In the genomic region with DNA sequence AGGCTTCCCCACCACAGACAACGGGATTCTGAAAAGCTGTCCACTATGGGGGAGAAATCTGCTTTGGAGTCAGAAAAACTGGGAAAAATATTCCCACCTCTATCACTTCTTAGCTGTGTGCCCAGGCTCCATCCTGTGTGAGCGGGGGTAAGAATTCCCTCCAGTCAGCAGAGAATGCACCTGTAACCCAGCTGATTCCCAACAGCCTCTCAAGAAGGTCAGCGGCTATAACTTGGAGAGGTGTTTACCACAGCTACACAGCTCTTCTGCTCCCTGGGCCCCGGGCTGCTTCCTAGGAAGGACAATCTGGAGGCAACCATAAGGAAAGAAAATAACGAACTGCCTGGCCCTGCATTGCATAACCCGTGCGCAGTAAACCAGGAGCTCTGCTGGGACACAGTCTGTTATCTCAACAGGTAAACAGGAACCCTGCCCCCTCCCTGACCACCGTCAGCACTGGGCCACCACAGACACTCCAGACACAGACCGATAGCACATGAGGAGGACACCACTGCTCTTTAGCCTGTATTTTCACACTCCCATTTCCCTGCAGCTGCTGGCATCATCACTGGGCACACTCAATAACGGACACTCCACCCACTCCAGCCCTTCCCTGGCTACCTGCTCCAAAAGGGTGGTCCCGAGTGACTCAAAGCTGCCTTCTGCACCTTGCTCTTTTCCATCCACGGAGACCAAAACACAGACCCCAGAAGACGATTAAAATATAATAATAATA, we compare ENCODE assay signal across 8 cellular contexts. TPM values are rescaled to one million over a fixed set of nuclear protein-coding genes. Genes with fewer than 3 reads are reported as not detected.
DNase-seq lines count a peak whose midpoint lies in the region; ATAC-seq and TF ChIP-seq lines count a peak whose summit lies in the region.

No MANE protein-coding gene starts in this region.

- TF ChIP-seq POLR2A in ovary (IDR thresholded peaks at IDR 0.05) = no peak

- H3K27me3 ChIP-seq in RWPE2 (ENCODE audit: insufficient read depth, poor library complexity, severe bottlenecking) (no peaks in the 10 kb centered on the region), ovary (no peaks in the 10 kb centered on the region)

- WGBS in ovary, 3 donors = 7 to 27% (median 9%) methylated on average over 13 of the region's 13 CpGs

- H3K27ac ChIP-seq in RWPE2 (ENCODE audit: poor library complexity, severe bottlenecking) = peak overlapping the region; percentile 73
- H3K27ac ChIP-seq in ovary = peak overlapping the region in 1 of 2 donors; percentile 95

- H3K9me3 ChIP-seq in RWPE2 (ENCODE audit: severe bottlenecking) (no peaks in the 10 kb centered on the region), ovary (no peaks in the 10 kb centered on the region)

- ATAC-seq in RWPE2 (ENCODE audit: low read depth) (no peak), HG03175 (IDR thresholded peaks at IDR 0.05; ENCODE audit: unreplicated experiment) (no peak)

- H3K4me3 ChIP-seq in GM12865 (ENCODE audit: low read depth, low read length) (peak overlapping the region; percentile 73), RWPE2 (ENCODE audit: severe bottlenecking) (peak overlapping the region; percentile 75), epithelial cell of esophagus (ENCODE audit: low read length) (peak overlapping the region; percentile 59), ovary (peak overlapping the region; percentile 83)

- DNase-seq in GM12865 (ENCODE audit: low read depth) (no peak), RWPE2 (ENCODE audit: low spot score) (no peak), epithelial cell of esophagus (ENCODE audit: low read depth) (peak; percentile 16), ovary (peak in 3 of 5 donors; percentile 19 to 46 (median 36)), AG08395 (ENCODE audit: low spot score) (no peak), NCI-H2196 treated with DMSO at 0.1 percent for 48 hours (lab: John Stamatoyannopoulos, UW; ENCODE audit: unreplicated experiment) (no peak), MV-4-11 (lab: John Stamatoyannopoulos, UW) (no peak)

- TF ChIP-seq CTCF in GM12865 (IDR thresholded peaks at IDR 0.05; ENCODE audit: insufficient read depth, low read depth, low read length, missing control alignments) = no peak
- no peak for TF ChIP-seq CTCF in RWPE2 (IDR thresholded peaks at IDR 0.05; ENCODE audit: poor library complexity, severe bottlenecking)
- TF ChIP-seq CTCF in epithelial cell of esophagus (IDR thresholded peaks at IDR 0.05; ENCODE audit: insufficient read depth, low read depth, low read length, missing control alignments) = no peak
- TF ChIP-seq CTCF in ovary (IDR thresholded peaks at IDR 0.05) = no peak

- intact Hi-C loops in ovary (cut with DNase I) = loop anchor here in 1 of 4 donors (2.0 kb wide), 1 partner anchor 63 kb away; the partner anchor contains the start of gene CNBP

- H3K4me1 ChIP-seq in RWPE2 (ENCODE audit: insufficient read depth, poor library complexity, severe bottlenecking) = peaks cover 9% of the 10 kb centered on the region
- peaks cover 11% of the 10 kb centered on the region for H3K4me1 ChIP-seq in ovary (ENCODE audit: insufficient read depth)

- H3K36me3 ChIP-seq in RWPE2 (ENCODE audit: low read depth) = peaks cover 28% of the 10 kb centered on the region
- H3K36me3 ChIP-seq in ovary = no peaks in the 10 kb centered on the region

- TF ChIP-seq EP300 in ovary (IDR thresholded peaks at IDR 0.05) = no peak

RNA-seq across cellular contexts. Expression of gene RAB43, which starts 2.1 kb away (rescaled TPM):
- 10 to 100 TPM; 10.9 to 37.7 (median 24.8) TPM for total RNA-seq in ovary
- 10 to 100 TPM in 1 of 2 donors, under 1 TPM in 1; 0.88 to 22.3 TPM for polyA plus RNA-seq in ovary

RNA-seq across cellular contexts. Expression of gene ISY1, which starts 41.3 kb away (rescaled TPM):
- total RNA-seq in ovary = 10 to 100 TPM; 13.1 to 36.6 (median 28.5) TPM
- 10 to 100 TPM; 31.7 to 45.3 TPM for polyA plus RNA-seq in ovary

RNA-seq across cellular contexts. Expression of gene GP9, which starts 59.0 kb away (rescaled TPM):
- total RNA-seq in ovary = not detected
- not detected for polyA plus RNA-seq in ovary

Comparison
In these comparisons a context has a peak if more than half of its experiments do, and no peak if none do; other contexts are left out.
1. DNase-seq: peak in epithelial cell of esophagus (single experiment) and ovary (3 of 5); none in GM12865 (single experiment), RWPE2 (single experiment), AG08395 (single experiment), NCI-H2196 treated with DMSO at 0.1 percent for 48 hours (single experiment) and MV-4-11 (single experiment).
2. Peak in every context shown above with its lines, with median percentiles within 50 percentile points of each other: H3K4me3 ChIP-seq.